Comparison of ENCODE assay signal across 3 cellular contexts in genomic region chr7:101602082-101602481, GRCh38.
TF ChIP-seq lines count a peak whose summit lies in the region.

No MANE protein-coding gene starts in this region.

TF ChIP-seq in A549, 52 proteins besides CTCF, POLR2A, EP300 and RAD21:
- no peak for TF ChIP-seq MAFK (IDR thresholded peaks at IDR 0.05; ENCODE audit: partially characterized antibody)

TF ChIP-seq in HCT116, 20 proteins besides CTCF, POLR2A, EP300 and RAD21:
- TF ChIP-seq MAX (IDR thresholded peaks at IDR 0.05) (no peak), ELF1 (IDR thresholded peaks at IDR 0.05; ENCODE audit: borderline replicate concordance, low read depth) (no peak), CBX3 (IDR thresholded peaks at IDR 0.05; ENCODE audit: low read depth) (no peak), ATF3 (IDR thresholded peaks at IDR 0.05) (no peak), SRF (IDR thresholded peaks at IDR 0.05; ENCODE audit: low read depth) (no peak)
TF ChIP-seq in HCT116: peak in this region for 0.

TF ChIP-seq in WTC11, 78 proteins besides CTCF, POLR2A, EP300 and RAD21:
- no peak for TF ChIP-seq IRF2 (CRISPR knock-in tag; IDR thresholded peaks at IDR 0.05; ENCODE audit: borderline replicate concordance, low read depth)
- no peak for TF ChIP-seq HMGA2 (CRISPR knock-in tag; IDR thresholded peaks at IDR 0.05)
- no peak for TF ChIP-seq ETV6 (CRISPR knock-in tag; IDR thresholded peaks at IDR 0.05)
- TF ChIP-seq USF2 (CRISPR knock-in tag; IDR thresholded peaks at IDR 0.05): no peak
- no peak for TF ChIP-seq STAT6 (CRISPR knock-in tag; conservative IDR thresholded peaks at IDR 0.05; ENCODE audit: low read depth)
- no peak for TF ChIP-seq ZNF263 (CRISPR knock-in tag; IDR thresholded peaks at IDR 0.05; ENCODE audit: low read depth)
- no peak for TF ChIP-seq NR3C1 (CRISPR knock-in tag; conservative IDR thresholded peaks at IDR 0.05; ENCODE audit: low read depth)
- no peak for TF ChIP-seq MLX (CRISPR knock-in tag; IDR thresholded peaks at IDR 0.05)
- TF ChIP-seq GTF2I (CRISPR knock-in tag; conservative IDR thresholded peaks at IDR 0.05): peak; percentile 77
- no peak for TF ChIP-seq NFATC4 (CRISPR knock-in tag; IDR thresholded peaks at IDR 0.05)
- TF ChIP-seq CBFB (CRISPR knock-in tag; IDR thresholded peaks at IDR 0.05; ENCODE audit: low read depth): 0 out of 2 replicates have a peak, but pooled peaks have one; percentile 52
- no peak for TF ChIP-seq FOXJ3 (CRISPR knock-in tag; IDR thresholded peaks at IDR 0.05; ENCODE audit: borderline replicate concordance)
